ENCODE assay signal across 32 cellular contexts in the genomic region with DNA sequence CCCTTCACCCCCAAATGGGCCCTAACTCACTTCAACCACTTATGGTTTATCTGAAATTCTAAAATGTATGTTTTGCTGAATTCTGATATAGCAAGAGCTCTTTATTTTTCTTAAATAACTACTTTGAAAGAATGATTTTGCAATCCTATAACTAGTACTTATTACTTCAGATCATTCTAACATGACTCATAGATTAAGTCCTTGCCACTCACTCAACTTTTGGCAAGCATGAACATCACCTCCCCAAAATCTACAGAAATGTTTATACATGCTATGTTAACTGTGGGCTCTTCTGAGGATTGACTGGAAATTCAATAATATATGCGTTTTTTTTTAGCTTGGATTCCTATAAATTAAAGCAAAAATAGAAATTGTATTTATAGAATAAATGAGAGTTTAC.
DNase-seq lines count a peak whose midpoint lies in the region; ATAC-seq and TF ChIP-seq lines count a peak whose summit lies in the region.
"Had no signal": no experiment of that assay in that cellular context is flagged by ENCODE, and none has a peak within 500 bp of the region (broad histone marks: within the 10 kb centered on the region; RNA-seq: fewer than 3 reads in every experiment).

No MANE protein-coding gene starts in this region.

- no peak overlapping the region for H2AFZ ChIP-seq in mesenchymal stem cell (ENCODE audit: low read depth, low read length)
- H2AFZ ChIP-seq: hepatocyte had no signal

- H3K23ac ChIP-seq in mesenchymal stem cell (ENCODE audit: low read length in 2 of 2), result no peak overlapping the region

- H4K91ac ChIP-seq in mesenchymal stem cell (ENCODE audit: low read length), result no peak overlapping the region

- H3K9ac ChIP-seq in mesenchymal stem cell (ENCODE audit: low read length), result peak overlapping the region; percentile 3

- H3K36me3 Mint-ChIP-seq in endothelial cell (ENCODE audit: low read depth, unreplicated experiment), result no peaks in the 10 kb centered on the region
- H3K36me3 Mint-ChIP-seq: activated naive CD4-positive, alpha-beta T cell treated with anti-CD3 and anti-CD28 coated beads, Interleukin-2, amount 10 ng/mL, durations not matched to agents 7 days and 5 days; CD4-positive, alpha-beta memory T cell; natural killer cell treated with Interleukin-12 subunit alpha and Interleukin-12 subunit beta and Interleukin-15 and Interleukin-18, amount 100 ng/mL, for 72 hours had no signal

- no peak overlapping the region for H3K27ac Mint-ChIP-seq in endothelial cell (ENCODE audit: unreplicated experiment)
- H3K27ac Mint-ChIP-seq: activated naive CD4-positive, alpha-beta T cell treated with anti-CD3 and anti-CD28 coated beads, Interleukin-2, amount 10 ng/mL, durations not matched to agents 7 days and 5 days; activated T-helper 17 cell treated with anti-CD3 and anti-CD28 coated beads, Interleukin-2, amount 50 U/mL, for 72 hours; B cell; CD4-positive, alpha-beta memory T cell; natural killer cell treated with Interleukin-12 subunit alpha and Interleukin-12 subunit beta and Interleukin-15 and Interleukin-18, amount 100 ng/mL, for 72 hours had no signal

- no peaks in the 10 kb centered on the region for H3K4me1 Mint-ChIP-seq in endothelial cell (ENCODE audit: unreplicated experiment)
- H3K4me1 Mint-ChIP-seq: activated naive CD4-positive, alpha-beta T cell treated with anti-CD3 and anti-CD28 coated beads, Interleukin-2, amount 10 ng/mL, durations not matched to agents 7 days and 5 days; activated T-helper 17 cell treated with anti-CD3 and anti-CD28 coated beads, Interleukin-2, amount 50 U/mL, for 72 hours; B cell; CD4-positive, alpha-beta memory T cell; stimulated activated naive CD8-positive, alpha-beta T cell treated with anti-CD3 and anti-CD28 coated beads, Interleukin-15, amount 100 ng/mL, for 72 hours had no signal

- H3K27me3 ChIP-seq in mesenchymal stem cell (ENCODE audit: control insufficient read depth in 1 of 2, insufficient read depth in 1 of 2, low read length in 2 of 2) (no peaks in the 10 kb centered on the region), esophagus muscularis mucosa (no peaks in the 10 kb centered on the region)
- H3K27me3 ChIP-seq in effector memory CD4-positive, alpha-beta T cell (replicated peaks; ENCODE audit: control insufficient read depth, insufficient read depth, low read length, poor library complexity, severe bottlenecking), result no peaks in the 10 kb centered on the region
- H3K27me3 ChIP-seq: adrenal gland, body of pancreas, gastroesophageal sphincter, hepatocyte, pancreas had no signal

- no peaks in the 10 kb centered on the region for H3K36me3 ChIP-seq in mesenchymal stem cell (ENCODE audit: control insufficient read depth in 1 of 2, insufficient read depth in 2 of 2, low read depth in 1 of 2, low read length in 2 of 2)
- no peaks in the 10 kb centered on the region for H3K36me3 ChIP-seq in effector memory CD4-positive, alpha-beta T cell (ENCODE audit: control insufficient read depth, insufficient read depth, low read length)
- no peaks in the 10 kb centered on the region for H3K36me3 ChIP-seq in esophagus muscularis mucosa
- H3K36me3 ChIP-seq: adrenal gland, gastroesophageal sphincter, pancreas had no signal

- no peak overlapping the region for H2BK12ac ChIP-seq in mesenchymal stem cell (ENCODE audit: low read length in 2 of 2)

- H2BK5ac ChIP-seq in mesenchymal stem cell (ENCODE audit: low read depth, low read length, poor library complexity, severe bottlenecking), result no peak overlapping the region

- H3K18ac ChIP-seq in mesenchymal stem cell (ENCODE audit: low read depth in 1 of 2, low read length in 2 of 2), result no peak overlapping the region

- H3K27ac ChIP-seq in RWPE1 (no peak overlapping the region), mesenchymal stem cell (ENCODE audit: low read length, poor library complexity, severe bottlenecking) (no peak overlapping the region), esophagus muscularis mucosa (replicated peaks in 1 of 4) (no peak overlapping the region)
- no peak overlapping the region for H3K27ac ChIP-seq in effector memory CD4-positive, alpha-beta T cell (ENCODE audit: insufficient read depth, low read length, poor library complexity, severe bottlenecking)
- H3K27ac ChIP-seq: adrenal gland, body of pancreas, gastroesophageal sphincter, hepatocyte, pancreas, VCaP had no signal

- no peaks in the 10 kb centered on the region for H3K79me1 ChIP-seq in mesenchymal stem cell (replicated peaks; ENCODE audit: low read length, poor library complexity, severe bottlenecking)

- no peaks in the 10 kb centered on the region for H3K27me3 Mint-ChIP-seq in endothelial cell (ENCODE audit: unreplicated experiment)
- H3K27me3 Mint-ChIP-seq: activated naive CD4-positive, alpha-beta T cell treated with anti-CD3 and anti-CD28 coated beads, Interleukin-2, amount 10 ng/mL, durations not matched to agents 7 days and 5 days; activated T-helper 17 cell treated with anti-CD3 and anti-CD28 coated beads, Interleukin-2, amount 50 U/mL, for 72 hours; B cell; CD4-positive, alpha-beta memory T cell; natural killer cell treated with Interleukin-12 subunit alpha and Interleukin-12 subunit beta and Interleukin-15 and Interleukin-18, amount 100 ng/mL, for 72 hours; stimulated activated naive CD8-positive, alpha-beta T cell treated with anti-CD3 and anti-CD28 coated beads, Interleukin-15, amount 100 ng/mL, for 72 hours had no signal

- no peak overlapping the region for H2BK15ac ChIP-seq in mesenchymal stem cell (ENCODE audit: low read depth, poor library complexity, severe bottlenecking)

- H3K9me3 ChIP-seq in mesenchymal stem cell (ENCODE audit: control insufficient read depth, low read length) (no peaks in the 10 kb centered on the region), esophagus muscularis mucosa (no peaks in the 10 kb centered on the region)
- H3K9me3 ChIP-seq in effector memory CD4-positive, alpha-beta T cell (ENCODE audit: control insufficient read depth, low read length), result no peaks in the 10 kb centered on the region
- H3K9me3 ChIP-seq: adrenal gland, body of pancreas, gastroesophageal sphincter, pancreas had no signal

- intact Hi-C loops in esophagus muscularis mucosa (cut with DNase I), result no loop called here

- CTCF ChIA-PET in RWPE1 (lab: Yijun Ruan, JAX), result no interaction called here

- peak; percentile 63 for ATAC-seq in esophagus mucosa
- no peak for ATAC-seq in GM18517 (IDR thresholded peaks at IDR 0.05; ENCODE audit: unreplicated experiment)
- ATAC-seq: activated T-helper 17 cell treated with anti-CD3 and anti-CD28 coated beads, Interleukin-2, amount 50 U/mL, for 72 hours; body of pancreas; gastroesophageal sphincter; HepG2; natural killer cell treated with Interleukin-12 subunit alpha and Interleukin-12 subunit beta and Interleukin-15 and Interleukin-18, amount 100 ng/mL, for 72 hours; Panc1; pancreas; right cardiac atrium; stimulated activated naive CD8-positive, alpha-beta T cell treated with anti-CD3 and anti-CD28 coated beads, Interleukin-15, amount 100 ng/mL, for 72 hours had no signal

- POLR2A ChIA-PET in RWPE1 (lab: Yijun Ruan, JAX; ENCODE audit: low non-redundant PET), result no interaction called here

- TF ChIP-seq EP300 in esophagus muscularis mucosa (IDR thresholded peaks at IDR 0.05), result no peak

- H2BK120ac ChIP-seq in mesenchymal stem cell (ENCODE audit: low read depth, low read length), result no peak overlapping the region

- H3K4me1 ChIP-seq in mesenchymal stem cell (ENCODE audit: control insufficient read depth, insufficient read depth, low read depth, low read length) (no peaks in the 10 kb centered on the region), esophagus muscularis mucosa (peaks cover 0 to 4% (median under 1%) of the 10 kb centered on the region in 4 donors)
- no peaks in the 10 kb centered on the region for H3K4me1 ChIP-seq in effector memory CD4-positive, alpha-beta T cell (ENCODE audit: control insufficient read depth, insufficient read depth, low read length, poor library complexity, severe bottlenecking)
- H3K4me1 ChIP-seq: adrenal gland, body of pancreas, pancreas had no signal

- H3K14ac ChIP-seq in mesenchymal stem cell (ENCODE audit: low read length in 2 of 2), result no peak overlapping the region

- H2AK5ac ChIP-seq in mesenchymal stem cell (ENCODE audit: low read length, severe bottlenecking), result no peak overlapping the region

- WGBS in mesenchymal stem cell, result no CpG with 5 or more reads among the region's 1 CpG
- 62% methylated on average over 1 of the region's 1 CpG for WGBS in esophagus muscularis mucosa

- DNase-seq in AG10803 (ENCODE audit: low read depth) (peak; percentile 30), RWPE1 (ENCODE audit: low spot score) (peak; percentile 45), mesenchymal stem cell (no peak), esophagus muscularis mucosa (ENCODE audit: extremely low spot score) (no peak), endothelial cell (ENCODE audit: low spot score) (no peak)
- DNase-seq in effector memory CD4-positive, alpha-beta T cell, result no peak
- DNase-seq: activated CD4-positive, alpha-beta T cell treated with anti-CD3 and anti-CD28 coated beads for 4 hours; activated naive CD4-positive, alpha-beta T cell treated with anti-CD3 and anti-CD28 coated beads, Interleukin-2, amount 10 ng/mL, durations not matched to agents 7 days and 5 days; adrenal gland; body of pancreas; CD4-positive, alpha-beta memory T cell; H7; NCI-H1417 treated with DMSO at 0.1 percent for 48 hours; NCI-H2081; NCI-H2227 treated with DMSO at 0.1 percent for 48 hours; NCI-H69; pancreas; right cardiac atrium; SIG-M5; stimulated activated naive CD8-positive, alpha-beta T cell treated with anti-CD3 and anti-CD28 coated beads, Interleukin-15, amount 100 ng/mL, for 72 hours; T1000 had no signal

- H3K4me2 ChIP-seq in mesenchymal stem cell (ENCODE audit: low read length, poor library complexity, severe bottlenecking), result no peak overlapping the region
- H3K4me2 ChIP-seq: hepatocyte had no signal

- no peak overlapping the region for H3K4me3 Mint-ChIP-seq in endothelial cell (ENCODE audit: unreplicated experiment)
- H3K4me3 Mint-ChIP-seq: activated naive CD4-positive, alpha-beta T cell treated with anti-CD3 and anti-CD28 coated beads, Interleukin-2, amount 10 ng/mL, durations not matched to agents 7 days and 5 days; activated T-helper 17 cell treated with anti-CD3 and anti-CD28 coated beads, Interleukin-2, amount 50 U/mL, for 72 hours; B cell; CD4-positive, alpha-beta memory T cell; natural killer cell treated with Interleukin-12 subunit alpha and Interleukin-12 subunit beta and Interleukin-15 and Interleukin-18, amount 100 ng/mL, for 72 hours; stimulated activated naive CD8-positive, alpha-beta T cell treated with anti-CD3 and anti-CD28 coated beads, Interleukin-15, amount 100 ng/mL, for 72 hours had no signal

- H3K9me3 Mint-ChIP-seq in endothelial cell (ENCODE audit: unreplicated experiment), result no peaks in the 10 kb centered on the region
- H3K9me3 Mint-ChIP-seq: activated T-helper 17 cell treated with anti-CD3 and anti-CD28 coated beads, Interleukin-2, amount 50 U/mL, for 72 hours had no signal

- TF ChIP-seq CTCF in AG10803 (conservative IDR thresholded peaks at IDR 0.05; ENCODE audit: low read length), result no peak
- TF ChIP-seq CTCF in RWPE1 (conservative IDR thresholded peaks at IDR 0.05; ENCODE audit: low read depth), result no peak
- TF ChIP-seq CTCF in esophagus muscularis mucosa (IDR thresholded peaks at IDR 0.05), result no peak
- no peak for TF ChIP-seq CTCF in endothelial cell (IDR thresholded peaks at IDR 0.05; ENCODE audit: unreplicated experiment)

- no peak for TF ChIP-seq POLR2A in esophagus muscularis mucosa (IDR thresholded peaks at IDR 0.05; ENCODE audit: low read depth)

- H3K4ac ChIP-seq in mesenchymal stem cell (ENCODE audit: low read depth in 1 of 2, low read length in 2 of 2), result no peak overlapping the region

- no peak overlapping the region for H3K4me3 ChIP-seq in AG10803 (ENCODE audit: low read length)
- no peak overlapping the region for H3K4me3 ChIP-seq in mesenchymal stem cell (ENCODE audit: insufficient read depth in 1 of 2, low read depth in 1 of 2, low read length in 2 of 2)
- no peak overlapping the region for H3K4me3 ChIP-seq in effector memory CD4-positive, alpha-beta T cell (ENCODE audit: insufficient read depth, low read depth, low read length, poor library complexity, severe bottlenecking)
- H3K4me3 ChIP-seq in esophagus muscularis mucosa, result no peak overlapping the region
- H3K4me3 ChIP-seq: adrenal gland, body of pancreas, gastroesophageal sphincter, hepatocyte, lung, pancreas had no signal

- H4K8ac ChIP-seq in mesenchymal stem cell (ENCODE audit: low read length), result no peak overlapping the region

Comparison
In these comparisons a context has a peak if more than half of its experiments do, and no peak if none do; other contexts are left out.
1. DNase-seq: peak in AG10803 (single experiment) and RWPE1 (single experiment); none in mesenchymal stem cell (single experiment), effector memory CD4-positive, alpha-beta T cell (0 of 3), esophagus muscularis mucosa (single experiment) and endothelial cell (single experiment).